In the genomic region with DNA sequence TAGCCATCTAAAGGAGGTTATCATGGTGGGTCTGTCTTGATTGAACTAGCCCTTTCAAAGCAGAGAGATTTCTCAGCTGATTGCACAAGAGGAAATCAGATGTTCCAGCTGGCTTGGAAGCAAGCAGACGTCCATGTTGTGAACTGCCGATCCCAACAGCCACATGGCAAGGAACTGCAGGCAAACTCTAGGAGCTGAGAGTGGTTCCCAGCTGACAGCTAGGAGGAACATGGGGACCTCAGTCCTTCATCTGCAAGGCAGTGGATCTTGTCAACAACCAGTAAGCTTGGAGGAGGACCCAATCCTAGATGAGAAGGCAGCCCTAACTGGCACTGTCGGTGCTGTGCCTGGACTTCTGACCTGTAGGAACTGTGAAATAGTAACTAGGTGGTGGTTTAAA, we compare ENCODE assay signal across 16 cellular contexts. TPM values are rescaled to one million over a fixed set of nuclear protein-coding genes. Genes with fewer than 3 reads are reported as not detected.
DNase-seq lines count a peak whose midpoint lies in the region; ATAC-seq and TF ChIP-seq lines count a peak whose summit lies in the region.
"Had no signal": no experiment of that assay in that cellular context is flagged by ENCODE, and none has a peak within 500 bp of the region (broad histone marks: within the 10 kb centered on the region; RNA-seq: fewer than 3 reads in every experiment).

No MANE protein-coding gene starts in this region.

- no peaks in the 10 kb centered on the region for H3K9me3 Mint-ChIP-seq in endothelial cell (ENCODE audit: unreplicated experiment)
- H3K9me3 Mint-ChIP-seq: activated T-helper 1 cell treated with anti-CD3 and anti-CD28 coated beads, Interleukin-12 subunit alpha, Interleukin-12 subunit beta, Interleukin-2, Interleukin-4 antibody, amounts not matched to agents 30 ng/mL and 10 ng/mL and 1 ng/mL, durations not matched to agents 14 hours and 24 hours and 36 hours; effector memory CD8-positive, alpha-beta T cell; memory B cell; T-cell had no signal

- peaks cover 34 to 97% (median 73%) of the 10 kb centered on the region in 11 experiments; a peak in 21 of 22 replicates for H3K36me3 ChIP-seq in BLaER1 treated with 17β-estradiol and CSF1 and Interleukin-3, amounts not matched to agents 10 nM and 100 nM
- H3K36me3 ChIP-seq in adipocyte (ENCODE audit: control insufficient read depth, insufficient read depth, low read length, severe bottlenecking) (peaks cover 17% of the 10 kb centered on the region), gastroesophageal sphincter (peaks cover 0 to 4% of the 10 kb centered on the region in 2 donors), psoas muscle (ENCODE audit: insufficient read depth in 1 of 2, low read depth in 1 of 2) (peaks cover 0 to 10% of the 10 kb centered on the region in 2 donors)

- TF ChIP-seq CTCF in gastroesophageal sphincter (IDR thresholded peaks at IDR 0.05): no peak
- no peak for TF ChIP-seq CTCF in psoas muscle (IDR thresholded peaks at IDR 0.05)
- TF ChIP-seq CTCF in endothelial cell (IDR thresholded peaks at IDR 0.05; ENCODE audit: unreplicated experiment): no peak

- peak overlapping the region; percentile 62 to 99 (median 79) for H3K4me2 ChIP-seq in BLaER1 treated with 17β-estradiol and CSF1 and Interleukin-3, amounts not matched to agents 10 nM and 100 nM

- no peaks in the 10 kb centered on the region for H3K27me3 ChIP-seq in BLaER1 treated with 17β-estradiol and CSF1 and Interleukin-3, amounts not matched to agents 10 nM and 100 nM
- H3K27me3 ChIP-seq in adipocyte (replicated peaks; ENCODE audit: control insufficient read depth, insufficient read depth, low read length): no peaks in the 10 kb centered on the region
- no peaks in the 10 kb centered on the region for H3K27me3 ChIP-seq in gastroesophageal sphincter
- H3K27me3 ChIP-seq in psoas muscle (ENCODE audit: insufficient read depth in 3 of 3, low read length in 2 of 3): no peaks in the 10 kb centered on the region
- H3K27me3 ChIP-seq: tibial nerve had no signal

- peaks cover 50 to 100% (median 84%) of the 10 kb centered on the region in 11 experiments; a peak in 21 of 22 replicates for H4K20me1 ChIP-seq in BLaER1 treated with 17β-estradiol and CSF1 and Interleukin-3, amounts not matched to agents 10 nM and 100 nM

- peaks cover 34 to 87% (median 74%) of the 10 kb centered on the region in 10 experiments for H3K4me1 ChIP-seq in BLaER1 treated with 17β-estradiol and CSF1 and Interleukin-3, amounts not matched to agents 10 nM and 100 nM
- peaks cover 66% of the 10 kb centered on the region for H3K4me1 ChIP-seq in adipocyte (ENCODE audit: control insufficient read depth, insufficient read depth, low read length)
- H3K4me1 ChIP-seq in gastroesophageal sphincter: peaks cover 15 to 76% (median 19%) of the 10 kb centered on the region in 3 donors
- peaks cover 49% of the 10 kb centered on the region for H3K4me1 ChIP-seq in psoas muscle

- peaks cover 6% of the 10 kb centered on the region for H3K36me3 Mint-ChIP-seq in endothelial cell (ENCODE audit: low read depth, unreplicated experiment)
- H3K36me3 Mint-ChIP-seq: memory B cell had no signal

- H3K27ac ChIP-seq in BLaER1 treated with 17β-estradiol and CSF1 and Interleukin-3, amounts not matched to agents 10 nM and 100 nM: peak overlapping the region in 7 of 11 experiments; percentile 1 to 48 (median 39); a peak in 11 of 22 replicates
- H3K27ac ChIP-seq in gastroesophageal sphincter: peak overlapping the region in 2 of 4 donors; percentile 32 to 37
- peak overlapping the region; percentile 27 for H3K27ac ChIP-seq in psoas muscle

- no peak overlapping the region for H3K9ac ChIP-seq in BLaER1 treated with 17β-estradiol and CSF1 and Interleukin-3, amounts not matched to agents 10 nM and 100 nM
- H3K9ac ChIP-seq in adipocyte (ENCODE audit: low read length): peak overlapping the region; percentile 62

- peaks cover 33% of the 10 kb centered on the region for H3K4me1 Mint-ChIP-seq in endothelial cell (ENCODE audit: unreplicated experiment)
- H3K4me1 Mint-ChIP-seq: memory B cell had no signal

- ATAC-seq in gastroesophageal sphincter (peak; percentile 51), psoas muscle (peak; percentile 48 to 62 (median 56))
- ATAC-seq: effector memory CD8-positive, alpha-beta T cell; T-cell had no signal

- H3K9me3 ChIP-seq in BLaER1 treated with 17β-estradiol and CSF1 and Interleukin-3, amounts not matched to agents 10 nM and 100 nM (replicated peaks in 1 of 11): peaks cover 5 to 16% (median 12%) of the 10 kb centered on the region in 11 experiments; a peak in 18 of 22 replicates
- no peaks in the 10 kb centered on the region for H3K9me3 ChIP-seq in adipocyte (ENCODE audit: control insufficient read depth, low read length)
- H3K9me3 ChIP-seq in gastroesophageal sphincter: no peaks in the 10 kb centered on the region
- no peaks in the 10 kb centered on the region for H3K9me3 ChIP-seq in psoas muscle
- H3K9me3 ChIP-seq: tibial nerve had no signal

- H3K27ac Mint-ChIP-seq in endothelial cell (ENCODE audit: unreplicated experiment): no peak overlapping the region
- H3K27ac Mint-ChIP-seq: activated T-helper 1 cell treated with anti-CD3 and anti-CD28 coated beads, Interleukin-12 subunit alpha, Interleukin-12 subunit beta, Interleukin-2, Interleukin-4 antibody, amounts not matched to agents 30 ng/mL and 10 ng/mL and 1 ng/mL, durations not matched to agents 14 hours and 24 hours and 36 hours; memory B cell had no signal

- intact Hi-C loops in psoas muscle (cut with DNase I): no loop called here

- peaks cover 2% of the 10 kb centered on the region for H3K27me3 Mint-ChIP-seq in endothelial cell (ENCODE audit: unreplicated experiment)
- H3K27me3 Mint-ChIP-seq: effector memory CD8-positive, alpha-beta T cell; memory B cell; T-cell had no signal

- H3K4me3 ChIP-seq in BLaER1 treated with 17β-estradiol and CSF1 and Interleukin-3, amounts not matched to agents 10 nM and 100 nM: peak overlapping the region in 2 of 10 experiments; percentile 4 to 25; a peak in 3 of 20 replicates
- peak overlapping the region; percentile 70 for H3K4me3 ChIP-seq in adipocyte (ENCODE audit: low read length)
- no peak overlapping the region for H3K4me3 ChIP-seq in gastroesophageal sphincter
- H3K4me3 ChIP-seq in psoas muscle: peak overlapping the region; percentile 19
- H3K4me3 ChIP-seq: tibial nerve had no signal

- DNase-seq in adipocyte (ENCODE audit: low read depth) (no peak), psoas muscle (peak; percentile 24 to 59), A172 (ENCODE audit: low spot score) (no peak), T1000 (lab: John Stamatoyannopoulos, UW) (no peak), erythroblast (lab: John Stamatoyannopoulos, UW) (no peak), endothelial cell (ENCODE audit: low spot score) (no peak)
- DNase-seq: effector memory CD8-positive, alpha-beta T cell; NCI-H1694 treated with DMSO at 0.1 percent for 48 hours; NCI-H510A treated with DMSO at 0.1 percent for 48 hours; stimulated activated CD4-positive, alpha-beta T cell treated with anti-CD3 and anti-CD28 coated beads, Interleukin-15, amount 100 ng/mL, for 24 hours; T-cell had no signal

- TF ChIP-seq EP300 in gastroesophageal sphincter (IDR thresholded peaks at IDR 0.05): no peak

- H3K4me3 Mint-ChIP-seq in endothelial cell (ENCODE audit: unreplicated experiment): no peak overlapping the region
- H3K4me3 Mint-ChIP-seq: activated T-helper 1 cell treated with anti-CD3 and anti-CD28 coated beads, Interleukin-12 subunit alpha, Interleukin-12 subunit beta, Interleukin-2, Interleukin-4 antibody, amounts not matched to agents 30 ng/mL and 10 ng/mL and 1 ng/mL, durations not matched to agents 14 hours and 24 hours and 36 hours; effector memory CD8-positive, alpha-beta T cell; memory B cell; T-cell had no signal

- WGBS in gastroesophageal sphincter (ENCODE audit: low coverage in 1 of 2), 2 donors: 40 to 52% methylated on average over 1 to 3 of the region's 3 CpGs
- 25 to 32% (median 32%) methylated on average over 3 of the region's 3 CpGs for WGBS in psoas muscle, 3 donors

- TF ChIP-seq POLR2A in gastroesophageal sphincter (IDR thresholded peaks at IDR 0.05): no peak
- TF ChIP-seq POLR2A in erythroblast (IDR thresholded peaks at IDR 0.05; ENCODE audit: low read length): no peak

RNA-seq across cellular contexts. Expression of a gene that starts 7.7 kb away (rescaled TPM):
- total RNA-seq in gastroesophageal sphincter (10 to 100 TPM in 2 of 4 donors, 1 to 10 TPM in 2; 6.5 to 17.9 (median 10.5) TPM), psoas muscle (10 to 100 TPM; 10.5 to 16.6 (median 14.0) TPM), endothelial cell (ENCODE audit: unreplicated experiment) (30.5 TPM)
- polyA plus RNA-seq in psoas muscle: 10 to 100 TPM in 1 of 3 donors, 1 to 10 TPM in 2; 5.8 to 14.9 (median 6.0) TPM
- 3.8 and 6.9 TPM in 2 replicates for total RNA-seq in A172 (2014; rRNA removed; shearing (Covaris generic))

RNA-seq across cellular contexts. Expression of a gene that starts 47.5 kb away (rescaled TPM):
- total RNA-seq in gastroesophageal sphincter: 10 to 100 TPM; 11.8 to 18.0 (median 16.1) TPM
- 10 to 100 TPM in 3 of 4 donors, 1 to 10 TPM in 1; 8.0 to 12.8 (median 11.5) TPM for total RNA-seq in psoas muscle
- polyA plus RNA-seq in psoas muscle: 1 to 10 TPM; 5.5 to 9.6 (median 6.8) TPM
- total RNA-seq in A172 (2014; rRNA removed; shearing (Covaris generic)): 2.3 and 3.3 TPM in 2 replicates
- 29.7 TPM for total RNA-seq in endothelial cell (ENCODE audit: unreplicated experiment)

RNA-seq across cellular contexts. Expression of a gene that starts 51.9 kb away (rescaled TPM):
- total RNA-seq in gastroesophageal sphincter: 100 to 1,000 TPM in 3 of 4 donors, 10 to 100 TPM in 1; 77.4 to 133 (median 118) TPM
- 10 to 100 TPM; 24.1 to 40.8 (median 25.8) TPM for total RNA-seq in psoas muscle
- 10 to 100 TPM; 10.8 to 22.8 (median 13.9) TPM for polyA plus RNA-seq in psoas muscle
- 10.3 and 11.7 TPM in 2 replicates for total RNA-seq in A172 (2014; rRNA removed; shearing (Covaris generic))
- 395 TPM for total RNA-seq in endothelial cell (ENCODE audit: unreplicated experiment)
- total RNA-seq: activated T-helper 1 cell treated with anti-CD3 and anti-CD28 coated beads, Interleukin-12 subunit alpha, Interleukin-12 subunit beta, Interleukin-2, Interleukin-4 antibody, amounts not matched to agents 30 ng/mL and 10 ng/mL and 1 ng/mL, durations not matched to agents 14 hours and 24 hours and 36 hours had no signal

Comparison
In these comparisons a context has a peak if more than half of its experiments do, and no peak if none do; other contexts are left out.
1. H3K4me3 ChIP-seq: peak in adipocyte (single experiment) and psoas muscle (single experiment); none in gastroesophageal sphincter (0 of 2).
2. DNase-seq: peak in psoas muscle (2 of 2); none in adipocyte (single experiment), A172 (single experiment), T1000 (single experiment), erythroblast (0 of 2) and endothelial cell (single experiment).